In the genomic region with DNA sequence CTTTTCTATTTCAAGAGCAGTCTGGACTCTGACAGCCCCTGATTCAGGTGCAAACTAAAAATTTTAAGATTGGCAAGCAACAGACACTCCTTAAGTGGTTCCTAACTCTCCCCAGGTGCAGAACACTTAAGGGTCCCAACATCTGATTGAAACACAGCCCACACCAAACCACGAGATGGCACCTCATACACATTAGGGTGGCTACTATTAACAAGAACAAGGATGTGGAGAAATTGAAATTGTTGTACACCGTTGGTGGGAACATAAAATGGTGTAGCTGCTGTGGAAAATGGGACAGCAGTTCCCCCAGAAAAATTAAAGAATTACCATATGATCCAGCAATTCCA, we compare ENCODE assay signal across 30 cellular contexts.
DNase-seq lines count a peak whose midpoint lies in the region; ATAC-seq and TF ChIP-seq lines count a peak whose summit lies in the region.
"Had no signal": no experiment of that assay in that cellular context is flagged by ENCODE, and none has a peak within 500 bp of the region (broad histone marks: within the 10 kb centered on the region; RNA-seq: fewer than 3 reads in every experiment).

No MANE protein-coding gene starts in this region.

- CTCF ChIA-PET in naive thymus-derived CD4-positive, alpha-beta T cell (lab: Charles Lee): interaction anchor here (0.7 kb wide), 1 partner anchor 25 kb away, joined by 4 read pairs; no protein-coding TSS in a partner anchor

- H3K4me1 Mint-ChIP-seq in naive thymus-derived CD4-positive, alpha-beta T cell: peaks cover 0 to 17% (median 4%) of the 10 kb centered on the region in 7 donors
- peaks cover 12% of the 10 kb centered on the region for H3K4me1 Mint-ChIP-seq in progenitor cell of endocrine pancreas (ENCODE audit: low read depth)

- no peaks in the 10 kb centered on the region for H3K9me3 ChIP-seq in KOPT-K1 (ENCODE audit: insufficient read depth, low read length, poor library complexity, severe bottlenecking)
- H3K9me3 ChIP-seq in naive thymus-derived CD4-positive, alpha-beta T cell (ENCODE audit: control insufficient read depth in 2 of 3, low read length in 3 of 3): no peaks in the 10 kb centered on the region
- H3K9me3 ChIP-seq: esophagus muscularis mucosa, heart right ventricle, mucosa of descending colon, pancreas, SJSA1 had no signal

- no peak for DNase-seq in GM06990 (ENCODE audit: extremely low read depth, insufficient read length)
- no peak for DNase-seq in naive thymus-derived CD4-positive, alpha-beta T cell
- DNase-seq in progenitor cell of endocrine pancreas (ENCODE audit: low spot score, unreplicated experiment): no peak
- no peak for DNase-seq in NCI-H1694 treated with DMSO at 0.1 percent for 48 hours (lab: John Stamatoyannopoulos, UW)
- no peak for DNase-seq in brain microvascular endothelial cell
- DNase-seq: activated CD4-positive, alpha-beta memory T cell treated with anti-CD3 and anti-CD28 coated beads for 36 hours; activated CD4-positive, CD25-positive, alpha-beta regulatory T cell treated with anti-CD3 and anti-CD28 coated beads, Interleukin-2, amount 50 U/mL, for 72 hours; activated naive CD8-positive, alpha-beta T cell treated with anti-CD3 and anti-CD28 coated beads, Interleukin-2, amount 10 ng/mL, durations not matched to agents 7 days and 5 days; activated T-cell treated with anti-CD3 and anti-CD28 coated beads for 4 hours; caudate nucleus; foreskin keratinocyte; H9; heart right ventricle; mucosa of descending colon; NCI-H1105 treated with DMSO at 0.1 percent for 48 hours; NCI-H2029 treated with DMSO at 0.1 percent for 48 hours; NCI-H345; NCI-H748 treated with DMSO at 0.1 percent for 48 hours; RPMI8226; stimulated activated CD4-positive, alpha-beta T cell treated with anti-CD3 and anti-CD28 coated beads, Interleukin-2, amount 100 ng/mL, for 48 hours; T-cell had no signal

- POLR2A ChIA-PET in naive thymus-derived CD4-positive, alpha-beta T cell (lab: Charles Lee): no interaction called here

- H3K4me3 Mint-ChIP-seq in naive thymus-derived CD4-positive, alpha-beta T cell: no peak overlapping the region
- H3K4me3 Mint-ChIP-seq in progenitor cell of endocrine pancreas (ENCODE audit: low read depth): no peak overlapping the region
- H3K4me3 Mint-ChIP-seq: activated CD4-positive, alpha-beta memory T cell treated with anti-CD3 and anti-CD28 coated beads for 36 hours; activated naive CD8-positive, alpha-beta T cell treated with anti-CD3 and anti-CD28 coated beads, Interleukin-2, amount 10 ng/mL, durations not matched to agents 7 days and 5 days; CD14-positive monocyte; H9; T-cell had no signal

- H3K4me3 ChIP-seq in GM06990 (replicated peaks; ENCODE audit: low read depth, low read length) (no peak overlapping the region), brain microvascular endothelial cell (ENCODE audit: low read depth, low read length) (no peak overlapping the region)
- no peak overlapping the region for H3K4me3 ChIP-seq in naive thymus-derived CD4-positive, alpha-beta T cell (ENCODE audit: low read length)
- H3K4me3 ChIP-seq: esophagus muscularis mucosa, heart right ventricle, K562, lung, mucosa of descending colon, pancreas, SJSA1 had no signal

- no peaks in the 10 kb centered on the region for H3K27me3 Mint-ChIP-seq in naive thymus-derived CD4-positive, alpha-beta T cell
- no peaks in the 10 kb centered on the region for H3K27me3 Mint-ChIP-seq in progenitor cell of endocrine pancreas
- H3K27me3 Mint-ChIP-seq: activated CD4-positive, alpha-beta memory T cell treated with anti-CD3 and anti-CD28 coated beads for 36 hours; activated naive CD8-positive, alpha-beta T cell treated with anti-CD3 and anti-CD28 coated beads, Interleukin-2, amount 10 ng/mL, durations not matched to agents 7 days and 5 days; T-cell had no signal

- peak; percentile 22 for ATAC-seq in GM19025 (IDR thresholded peaks at IDR 0.05; ENCODE audit: low read depth, unreplicated experiment)
- no peak for ATAC-seq in naive thymus-derived CD4-positive, alpha-beta T cell
- ATAC-seq: foreskin keratinocyte, heart right ventricle, K562, mucosa of descending colon, pancreas, right cardiac atrium, T-cell had no signal

- TF ChIP-seq CTCF in GM06990 (IDR thresholded peaks at IDR 0.05; ENCODE audit: insufficient read depth, low read length, poor library complexity, severe bottlenecking): peak; percentile 8
- TF ChIP-seq CTCF in progenitor cell of endocrine pancreas (IDR thresholded peaks at IDR 0.05; ENCODE audit: unreplicated experiment): no peak
- TF ChIP-seq CTCF in brain microvascular endothelial cell (IDR thresholded peaks at IDR 0.05; ENCODE audit: low read depth, low read length, missing control alignments): no peak

- H3K36me3 Mint-ChIP-seq in naive thymus-derived CD4-positive, alpha-beta T cell: peaks cover 5 to 29% (median 13%) of the 10 kb centered on the region in 5 donors
- peaks cover 18% of the 10 kb centered on the region for H3K36me3 Mint-ChIP-seq in progenitor cell of endocrine pancreas (ENCODE audit: insufficient read depth)

- H3K4me1 ChIP-seq in naive thymus-derived CD4-positive, alpha-beta T cell (ENCODE audit: control insufficient read depth in 2 of 2, insufficient read depth in 2 of 2, low read length in 2 of 2): no peaks in the 10 kb centered on the region
- H3K4me1 ChIP-seq: foreskin keratinocyte had no signal

- in situ Hi-C loops in brain microvascular endothelial cell (cut with HindIII; ENCODE audit: low pct_ligation_motif_present, low sequenced_read_pairs): no loop called here

- intact Hi-C loops in naive thymus-derived CD4-positive, alpha-beta T cell (cut with micrococcal nuclease): no loop called here

- H3K27me3 ChIP-seq in GM06990 (replicated peaks; ENCODE audit: control insufficient read depth, insufficient read depth, low read length) (no peaks in the 10 kb centered on the region), brain microvascular endothelial cell (replicated peaks) (no peaks in the 10 kb centered on the region)
- H3K27me3 ChIP-seq in naive thymus-derived CD4-positive, alpha-beta T cell (ENCODE audit: control insufficient read depth in 2 of 2, insufficient read depth in 2 of 2, low read length in 2 of 2): no peaks in the 10 kb centered on the region
- H3K27me3 ChIP-seq: esophagus muscularis mucosa, foreskin keratinocyte, pancreas, SJSA1 had no signal

- H3K36me3 ChIP-seq in GM06990 (ENCODE audit: control insufficient read depth, insufficient read depth, low read length) (peaks cover 19% of the 10 kb centered on the region), KOPT-K1 (ENCODE audit: insufficient read depth, low read length) (peaks cover 46% of the 10 kb centered on the region), brain microvascular endothelial cell (replicated peaks) (peaks cover 22% of the 10 kb centered on the region)
- peaks cover 0 to 34% (median 9%) of the 10 kb centered on the region in 3 experiments for H3K36me3 ChIP-seq in naive thymus-derived CD4-positive, alpha-beta T cell (ENCODE audit: control insufficient read depth in 2 of 3, insufficient read depth in 3 of 3, low read length in 3 of 3)

- H3K27ac Mint-ChIP-seq in naive thymus-derived CD4-positive, alpha-beta T cell: peak overlapping the region in 5 of 9 donors; percentile 6 to 89 (median 38)
- H3K27ac Mint-ChIP-seq in progenitor cell of endocrine pancreas: no peak overlapping the region
- H3K27ac Mint-ChIP-seq: activated CD4-positive, alpha-beta memory T cell treated with anti-CD3 and anti-CD28 coated beads for 36 hours; activated naive CD8-positive, alpha-beta T cell treated with anti-CD3 and anti-CD28 coated beads, Interleukin-2, amount 10 ng/mL, durations not matched to agents 7 days and 5 days had no signal

- H3K9me3 Mint-ChIP-seq in naive thymus-derived CD4-positive, alpha-beta T cell: no peaks in the 10 kb centered on the region
- no peaks in the 10 kb centered on the region for H3K9me3 Mint-ChIP-seq in progenitor cell of endocrine pancreas (ENCODE audit: low read depth)
- H3K9me3 Mint-ChIP-seq: activated CD4-positive, alpha-beta memory T cell treated with anti-CD3 and anti-CD28 coated beads for 36 hours; activated naive CD8-positive, alpha-beta T cell treated with anti-CD3 and anti-CD28 coated beads, Interleukin-2, amount 10 ng/mL, durations not matched to agents 7 days and 5 days; CD14-positive monocyte; H9; T-cell had no signal

- peak overlapping the region; percentile 23 for H3K27ac ChIP-seq in KOPT-K1 (ENCODE audit: low read depth, low read length, poor library complexity, severe bottlenecking)
- no peak overlapping the region for H3K27ac ChIP-seq in naive thymus-derived CD4-positive, alpha-beta T cell (ENCODE audit: low read depth, low read length)
- H3K27ac ChIP-seq in brain microvascular endothelial cell: no peak overlapping the region
- H3K27ac ChIP-seq: esophagus muscularis mucosa, foreskin keratinocyte, heart right ventricle, pancreas, SJSA1 had no signal
